Comparison of ENCODE assay signal across 6 cellular contexts in the genomic region with DNA sequence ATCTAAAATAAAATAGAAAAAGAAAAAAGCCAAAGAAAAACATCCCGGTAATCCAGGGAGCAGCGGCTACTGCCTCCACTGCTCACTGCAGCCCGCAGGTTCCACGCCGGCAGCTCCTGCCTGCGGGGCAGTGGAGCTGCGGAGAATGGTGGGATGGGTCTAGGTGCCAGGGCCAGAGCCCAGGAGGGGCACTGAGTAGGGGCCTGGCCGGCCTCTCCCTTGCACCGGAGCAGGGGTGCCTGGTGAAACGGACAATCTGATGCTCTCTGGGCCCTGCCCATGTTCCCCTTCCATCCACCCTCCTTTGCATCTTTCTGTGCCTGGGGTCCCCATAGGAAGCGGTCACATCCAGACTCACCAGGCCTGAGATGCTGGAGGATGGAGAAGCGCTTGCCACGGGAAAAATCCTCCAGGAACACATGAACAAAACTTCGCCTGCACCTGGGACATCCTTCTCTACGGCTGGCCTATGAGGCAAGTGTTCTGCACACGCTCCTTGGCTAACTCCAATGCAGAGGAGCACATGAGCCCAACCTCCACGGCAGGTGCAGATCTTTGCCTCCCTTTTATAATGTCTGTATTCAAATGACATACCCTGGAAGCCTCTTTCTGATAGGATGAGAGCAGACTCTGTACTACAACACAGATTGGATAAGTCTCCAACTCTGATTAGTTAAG.
DNase-seq lines count a peak whose midpoint lies in the region; TF ChIP-seq lines count a peak whose summit lies in the region.
"Not testable (repeated sequence)": the region's sequence is repeated elsewhere in the genome, so short reads cannot be mapped to it uniquely, and the experiment has no call there.

No MANE protein-coding gene starts in this region.

- intact Hi-C loops in CD14-positive monocyte (cut with micrococcal nuclease), result not testable (repeated sequence)

- H3K4me3 ChIP-seq in H7 (ENCODE audit: insufficient read depth, low read depth, low read length); WERI-Rb-1 (ENCODE audit: low read depth, low read length); suprapubic skin: not testable (repeated sequence)

- not testable (repeated sequence) for H3K4me1 Mint-ChIP-seq in CD14-positive monocyte

- not testable (repeated sequence) for H3K36me3 Mint-ChIP-seq in CD14-positive monocyte

- TF ChIP-seq EP300 in suprapubic skin (IDR thresholded peaks at IDR 0.05), result not testable (repeated sequence)

- H3K27me3 Mint-ChIP-seq in CD14-positive monocyte (ENCODE audit: low read depth in 3 of 3), result not testable (repeated sequence)

- not testable (repeated sequence) for TF ChIP-seq POLR2A in suprapubic skin (IDR thresholded peaks at IDR 0.05)

- not testable (repeated sequence) for H3K9me3 ChIP-seq in WERI-Rb-1 (ENCODE audit: severe bottlenecking); suprapubic skin

- not testable (repeated sequence) for H3K4me3 Mint-ChIP-seq in CD14-positive monocyte

- 94% methylated on average over 14 of the region's 17 CpGs for WGBS in suprapubic skin

- not testable (repeated sequence) for H3K9me3 Mint-ChIP-seq in CD14-positive monocyte

- not testable (repeated sequence) for H3K4me1 ChIP-seq in suprapubic skin

- DNase-seq in CD14-positive monocyte (ENCODE audit: low spot score) (peak; percentile 5), H7 (peak; percentile 38), WERI-Rb-1 (peak; percentile 0), cerebellar cortex (ENCODE audit: low spot score) (peak; percentile 12), left kidney (ENCODE audit: low read depth, low spot score) (peak; percentile 25), suprapubic skin (ENCODE audit: low spot score in 2 of 2) (peak; percentile 5 to 61)

- not testable (repeated sequence) for H3K27ac Mint-ChIP-seq in CD14-positive monocyte

- not testable (repeated sequence) for TF ChIP-seq CTCF in CD14-positive monocyte (IDR thresholded peaks at IDR 0.05); WERI-Rb-1 (IDR thresholded peaks at IDR 0.05; ENCODE audit: low read depth, low read length); suprapubic skin (IDR thresholded peaks at IDR 0.05)

- H3K27ac ChIP-seq in WERI-Rb-1, suprapubic skin: not testable (repeated sequence)

- H3K27me3 ChIP-seq in H7 (ENCODE audit: control insufficient read depth, insufficient read depth, low read length); WERI-Rb-1 (ENCODE audit: insufficient read depth, low read depth, severe bottlenecking); suprapubic skin: not testable (repeated sequence)

- not testable (repeated sequence) for H3K36me3 ChIP-seq in H7 (replicated peaks; ENCODE audit: control insufficient read depth, insufficient read depth, low read length); WERI-Rb-1; suprapubic skin
